1 cellular context compared by ENCODE assay signal in the genomic region with DNA sequence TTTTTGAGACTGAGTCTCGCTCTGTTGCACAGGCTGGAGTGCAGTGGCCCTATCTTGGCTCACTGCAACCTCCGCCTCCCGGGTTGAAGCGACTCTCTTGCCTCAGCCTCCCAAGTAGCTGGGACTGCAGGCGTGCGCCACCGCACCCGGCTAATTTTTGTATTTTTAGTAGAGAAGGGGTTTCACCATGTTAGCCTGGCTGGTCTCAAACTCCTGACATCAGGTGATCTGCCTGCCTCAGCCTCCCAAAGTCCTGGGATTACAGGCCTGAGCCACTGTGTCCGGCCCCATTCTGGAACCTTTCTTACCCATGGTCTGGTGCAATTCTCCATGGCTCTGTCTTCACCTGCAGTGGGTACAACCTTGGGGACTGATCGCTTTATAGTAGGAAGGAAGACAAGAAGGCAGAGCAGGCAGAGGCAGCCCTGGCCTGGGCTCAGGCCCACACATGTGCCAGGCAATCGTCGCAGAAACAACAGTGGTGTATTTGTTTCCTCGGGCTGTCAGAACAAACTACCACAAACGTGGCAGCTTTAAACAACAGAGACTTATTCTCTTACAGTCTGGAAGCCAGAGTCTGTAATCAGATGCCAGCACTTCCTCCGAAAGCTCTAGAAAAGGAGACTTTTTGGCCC.
TF ChIP-seq lines count a peak whose summit lies in the region.

No MANE protein-coding gene starts in this region.

TF ChIP-seq in SK-N-SH treated with all-trans-retinoic acid at 6 μM for 48 hours, 23 proteins besides CTCF, POLR2A, EP300 and RAD21:
- TF ChIP-seq PPARA (CRISPR knock-in tag; IDR thresholded peaks at IDR 0.05; ENCODE audit: borderline replicate concordance) (no peak), ZFP30 (CRISPR knock-in tag; IDR thresholded peaks at IDR 0.05) (no peak), CSDC2 (CRISPR knock-in tag; IDR thresholded peaks at IDR 0.05) (no peak), ZNF70 (CRISPR knock-in tag; IDR thresholded peaks at IDR 0.05) (no peak), ZC3H10 (CRISPR knock-in tag; IDR thresholded peaks at IDR 0.05) (no peak), SNAI2 (CRISPR knock-in tag; IDR thresholded peaks at IDR 0.05) (no peak), BACH2 (CRISPR knock-in tag; IDR thresholded peaks at IDR 0.05; ENCODE audit: borderline replicate concordance) (no peak), ARNTL (CRISPR knock-in tag; IDR thresholded peaks at IDR 0.05; ENCODE audit: borderline replicate concordance, low read depth) (no peak), ZNF8 (CRISPR knock-in tag; IDR thresholded peaks at IDR 0.05) (no peak), ISL1 (CRISPR knock-in tag; IDR thresholded peaks at IDR 0.05) (no peak), ESRRG (CRISPR knock-in tag; IDR thresholded peaks at IDR 0.05) (no peak), TOX (CRISPR knock-in tag; IDR thresholded peaks at IDR 0.05; ENCODE audit: borderline replicate concordance) (no peak), GLIS3 (CRISPR knock-in tag; IDR thresholded peaks at IDR 0.05) (no peak)
- TF ChIP-seq, protein P1, sequence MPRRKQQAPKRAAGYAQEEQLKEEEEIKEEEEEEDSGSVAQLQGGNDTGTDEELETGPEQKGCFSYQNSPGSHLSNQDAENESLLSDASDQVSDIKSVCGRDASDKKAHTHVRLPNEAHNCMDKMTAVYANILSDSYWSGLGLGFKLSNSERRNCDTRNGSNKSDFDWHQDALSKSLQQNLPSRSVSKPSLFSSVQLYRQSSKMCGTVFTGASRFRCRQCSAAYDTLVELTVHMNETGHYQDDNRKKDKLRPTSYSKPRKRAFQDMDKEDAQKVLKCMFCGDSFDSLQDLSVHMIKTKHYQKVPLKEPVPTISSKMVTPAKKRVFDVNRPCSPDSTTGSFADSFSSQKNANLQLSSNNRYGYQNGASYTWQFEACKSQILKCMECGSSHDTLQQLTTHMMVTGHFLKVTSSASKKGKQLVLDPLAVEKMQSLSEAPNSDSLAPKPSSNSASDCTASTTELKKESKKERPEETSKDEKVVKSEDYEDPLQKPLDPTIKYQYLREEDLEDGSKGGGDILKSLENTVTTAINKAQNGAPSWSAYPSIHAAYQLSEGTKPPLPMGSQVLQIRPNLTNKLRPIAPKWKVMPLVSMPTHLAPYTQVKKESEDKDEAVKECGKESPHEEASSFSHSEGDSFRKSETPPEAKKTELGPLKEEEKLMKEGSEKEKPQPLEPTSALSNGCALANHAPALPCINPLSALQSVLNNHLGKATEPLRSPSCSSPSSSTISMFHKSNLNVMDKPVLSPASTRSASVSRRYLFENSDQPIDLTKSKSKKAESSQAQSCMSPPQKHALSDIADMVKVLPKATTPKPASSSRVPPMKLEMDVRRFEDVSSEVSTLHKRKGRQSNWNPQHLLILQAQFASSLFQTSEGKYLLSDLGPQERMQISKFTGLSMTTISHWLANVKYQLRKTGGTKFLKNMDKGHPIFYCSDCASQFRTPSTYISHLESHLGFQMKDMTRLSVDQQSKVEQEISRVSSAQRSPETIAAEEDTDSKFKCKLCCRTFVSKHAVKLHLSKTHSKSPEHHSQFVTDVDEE (CRISPR knock-in tag; IDR thresholded peaks at IDR 0.05) = no peak
- TF ChIP-seq, protein P2, sequence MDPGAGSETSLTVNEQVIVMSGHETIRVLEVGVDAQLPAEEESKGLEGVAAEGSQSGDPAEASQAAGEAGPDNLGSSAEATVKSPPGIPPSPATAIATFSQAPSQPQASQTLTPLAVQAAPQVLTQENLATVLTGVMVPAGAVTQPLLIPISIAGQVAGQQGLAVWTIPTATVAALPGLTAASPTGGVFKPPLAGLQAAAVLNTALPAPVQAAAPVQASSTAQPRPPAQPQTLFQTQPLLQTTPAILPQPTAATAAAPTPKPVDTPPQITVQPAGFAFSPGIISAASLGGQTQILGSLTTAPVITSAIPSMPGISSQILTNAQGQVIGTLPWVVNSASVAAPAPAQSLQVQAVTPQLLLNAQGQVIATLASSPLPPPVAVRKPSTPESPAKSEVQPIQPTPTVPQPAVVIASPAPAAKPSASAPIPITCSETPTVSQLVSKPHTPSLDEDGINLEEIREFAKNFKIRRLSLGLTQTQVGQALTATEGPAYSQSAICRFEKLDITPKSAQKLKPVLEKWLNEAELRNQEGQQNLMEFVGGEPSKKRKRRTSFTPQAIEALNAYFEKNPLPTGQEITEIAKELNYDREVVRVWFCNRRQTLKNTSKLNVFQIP (CRISPR knock-in tag; IDR thresholded peaks at IDR 0.05; ENCODE audit: borderline replicate concordance, low read depth) = no peak
